Comparison of ENCODE assay signal across 8 cellular contexts in genomic region chr11:57667715-57668466, GRCh38. TPM values are rescaled to one million over a fixed set of nuclear protein-coding genes. Genes with fewer than 3 reads are reported as not detected.
DNase-seq lines count a peak whose midpoint lies in the region; ATAC-seq lines count a peak whose summit lies in the region.

A gene with protein sequence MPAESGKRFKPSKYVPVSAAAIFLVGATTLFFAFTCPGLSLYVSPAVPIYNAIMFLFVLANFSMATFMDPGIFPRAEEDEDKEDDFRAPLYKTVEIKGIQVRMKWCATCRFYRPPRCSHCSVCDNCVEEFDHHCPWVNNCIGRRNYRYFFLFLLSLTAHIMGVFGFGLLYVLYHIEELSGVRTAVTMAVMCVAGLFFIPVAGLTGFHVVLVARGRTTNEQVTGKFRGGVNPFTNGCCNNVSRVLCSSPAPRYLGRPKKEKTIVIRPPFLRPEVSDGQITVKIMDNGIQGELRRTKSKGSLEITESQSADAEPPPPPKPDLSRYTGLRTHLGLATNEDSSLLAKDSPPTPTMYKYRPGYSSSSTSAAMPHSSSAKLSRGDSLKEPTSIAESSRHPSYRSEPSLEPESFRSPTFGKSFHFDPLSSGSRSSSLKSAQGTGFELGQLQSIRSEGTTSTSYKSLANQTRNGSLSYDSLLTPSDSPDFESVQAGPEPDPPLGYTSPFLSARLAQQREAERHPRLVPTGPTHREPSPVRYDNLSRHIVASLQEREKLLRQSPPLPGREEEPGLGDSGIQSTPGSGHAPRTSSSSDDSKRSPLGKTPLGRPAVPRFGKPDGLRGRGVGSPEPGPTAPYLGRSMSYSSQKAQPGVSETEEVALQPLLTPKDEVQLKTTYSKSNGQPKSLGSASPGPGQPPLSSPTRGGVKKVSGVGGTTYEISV (plus strand): TSS chr11:57668114. CDS start chr11:57673091, 4,977 bp downstream.

- ATAC-seq in GM19468 (IDR thresholded peaks at IDR 0.05; ENCODE audit: extremely low read depth, unreplicated experiment) (peak; percentile 95), memory B cell (ENCODE audit: low read depth) (peak; percentile 78)

- peak within 1 kb of the TSS; percentile 99 for H3K27ac ChIP-seq in effector memory CD4-positive, alpha-beta T cell (ENCODE audit: insufficient read depth, low read length, poor library complexity, severe bottlenecking)

- peak; percentile 99 for DNase-seq in COLO668 (lab: John Stamatoyannopoulos, UW; ENCODE audit: unreplicated experiment)
- peak; percentile 99 for DNase-seq in HT1080 (ENCODE audit: low read depth)
- DNase-seq in NOMO-1 (lab: John Stamatoyannopoulos, UW; ENCODE audit: unreplicated experiment in 2 of 2) = peak; percentile 98 to 99
- peak; percentile 99 to 100 (median 99) for DNase-seq in effector memory CD4-positive, alpha-beta T cell
- DNase-seq in memory B cell (ENCODE audit: low spot score in 2 of 2) = peak; percentile 95 to 99
- peak; percentile 97 for DNase-seq in stimulated activated CD8-positive, alpha-beta memory T cell treated with anti-CD3 and anti-CD28 coated beads, Interleukin-12 subunit alpha, Interleukin-12 subunit beta, amount 100 ng/mL, for 24 hours (ENCODE audit: extremely low read depth)

- peaks cover 6% of the 10 kb centered on the region for H3K36me3 Mint-ChIP-seq in memory B cell

- CTCF ChIA-PET in activated CD8-positive, alpha-beta memory T cell treated with anti-CD3 and anti-CD28 coated beads for 36 hours (lab: Charles Lee) = interaction anchor here (0.8 to 1.0 kb wide), 2 partner anchors 13 to 343 kb away, joined by 3 read pairs; partner anchors contain the start of gene TNKS1BP1

- peak within 1 kb of the TSS; percentile 96 for H3K4me3 ChIP-seq in effector memory CD4-positive, alpha-beta T cell (ENCODE audit: insufficient read depth, low read depth, low read length, poor library complexity, severe bottlenecking)

- peak within 1 kb of the TSS; percentile 98 for H3K4me3 Mint-ChIP-seq in memory B cell

- H3K27ac Mint-ChIP-seq in memory B cell = peak within 1 kb of the TSS; percentile 99

- H3K27me3 Mint-ChIP-seq in memory B cell = no peaks in the 10 kb centered on the region

- H3K27me3 ChIP-seq in effector memory CD4-positive, alpha-beta T cell (replicated peaks; ENCODE audit: control insufficient read depth, insufficient read depth, low read length, poor library complexity, severe bottlenecking) = no peaks in the 10 kb centered on the region

- H3K4me1 Mint-ChIP-seq in memory B cell = peaks cover 26% of the 10 kb centered on the region

- peaks cover 13% of the 10 kb centered on the region for H3K4me1 ChIP-seq in effector memory CD4-positive, alpha-beta T cell (ENCODE audit: control insufficient read depth, insufficient read depth, low read length, poor library complexity, severe bottlenecking)

- no peaks in the 10 kb centered on the region for H3K9me3 ChIP-seq in effector memory CD4-positive, alpha-beta T cell (ENCODE audit: control insufficient read depth, low read length)

- no peaks in the 10 kb centered on the region for H3K9me3 Mint-ChIP-seq in memory B cell

- H3K36me3 ChIP-seq in effector memory CD4-positive, alpha-beta T cell (ENCODE audit: control insufficient read depth, insufficient read depth, low read length) = peaks cover 15% of the 10 kb centered on the region

- POLR2A ChIA-PET in activated CD8-positive, alpha-beta memory T cell treated with anti-CD3 and anti-CD28 coated beads for 36 hours (lab: Charles Lee) = interaction anchor here (0.6 to 0.8 kb wide), 2 partner anchors 73 to 104 kb away, joined by 3 to 4 read pairs; partner anchors contain the start of gene SELENOH

RNA-seq across cellular contexts. Expression of the gene that starts here (rescaled TPM):
- 36.9 and 59.0 TPM in 2 replicates for total RNA-seq in HT1080 (2014; rRNA removed; shearing (Covaris generic))
- polyA plus RNA-seq in HT1080 (2015; cell fraction: cytosol; rRNA removed) = 53.8 and 54.6 TPM in 2 replicates
- polyA plus RNA-seq in HT1080 (2015; cell fraction: nucleus; rRNA removed) = 72.7 and 73.3 TPM in 2 replicates
- total RNA-seq in activated CD8-positive, alpha-beta memory T cell treated with anti-CD3 and anti-CD28 coated beads for 36 hours = 10 to 100 TPM; 81.9 to 82.2 TPM

Comparison
In these comparisons a context has a peak if more than half of its experiments do, and no peak if none do; other contexts are left out.
1. Peak in every context shown above with its lines: DNase-seq, ATAC-seq, H3K4me3 ChIP-seq and H3K27ac ChIP-seq.